In genomic region chr5:124302504-124302903, GRCh38 we compare ENCODE assay signal across 1 cellular context.
TF ChIP-seq lines count a peak whose summit lies in the region.

No MANE protein-coding gene starts in this region.

TF ChIP-seq in WTC11, 78 proteins besides CTCF, POLR2A, EP300 and RAD21 (continued from another document):
- TF ChIP-seq ARID4B (CRISPR knock-in tag; IDR thresholded peaks at IDR 0.05; ENCODE audit: borderline replicate concordance): no peak
- no peak for TF ChIP-seq ZBTB43 (CRISPR knock-in tag; IDR thresholded peaks at IDR 0.05)
- no peak for TF ChIP-seq ETV6 (CRISPR knock-in tag; IDR thresholded peaks at IDR 0.05)
- no peak for TF ChIP-seq ZNF263 (CRISPR knock-in tag; IDR thresholded peaks at IDR 0.05; ENCODE audit: low read depth)
- no peak for TF ChIP-seq PRDM15 (CRISPR knock-in tag; IDR thresholded peaks at IDR 0.05)
- TF ChIP-seq STAT6 (CRISPR knock-in tag; conservative IDR thresholded peaks at IDR 0.05; ENCODE audit: low read depth): no peak
- no peak for TF ChIP-seq ZNF532 (CRISPR knock-in tag; IDR thresholded peaks at IDR 0.05; ENCODE audit: borderline replicate concordance)
- TF ChIP-seq OVOL2 (CRISPR knock-in tag; IDR thresholded peaks at IDR 0.05; ENCODE audit: borderline replicate concordance): no peak
